26 cellular contexts compared by ENCODE assay signal in genomic region chr13:48643159-48643558, GRCh38. TPM values are rescaled to one million over a fixed set of nuclear protein-coding genes. Genes with fewer than 3 reads are reported as not detected.
DNase-seq lines count a peak whose midpoint lies in the region; ATAC-seq, FAIRE-seq and TF ChIP-seq lines count a peak whose summit lies in the region.
"Had no signal": no experiment of that assay in that cellular context is flagged by ENCODE, and none has a peak within 500 bp of the region (broad histone marks: within the 10 kb centered on the region; RNA-seq: fewer than 3 reads in every experiment).

No MANE protein-coding gene starts in this region.

- H3K79me2 ChIP-seq in HepG2 (ENCODE audit: insufficient read depth, low read length) (no peaks in the 10 kb centered on the region), Loucy (ENCODE audit: insufficient read depth, low read length) (no peaks in the 10 kb centered on the region), GM12878 (ENCODE audit: control insufficient read depth, insufficient read depth, low read length) (no peaks in the 10 kb centered on the region), neural cell (replicated peaks; ENCODE audit: insufficient read depth, low read length) (no peaks in the 10 kb centered on the region), PC-9 (ENCODE audit: low read depth) (no peaks in the 10 kb centered on the region)

- no peak for TF ChIP-seq POLR2A in HepG2 (IDR thresholded peaks at IDR 0.05; ENCODE audit: insufficient read depth in 1 of 2, low read depth in 2 of 2, low read length in 2 of 2)
- TF ChIP-seq POLR2A in GM12878 (IDR thresholded peaks at IDR 0.05; ENCODE audit: low read depth, low read length) = no peak

- H3K9ac ChIP-seq in liver (ENCODE audit: low read depth in 1 of 2, low read length in 2 of 2) (no peak overlapping the region), HepG2 (ENCODE audit: insufficient read depth, low read depth, low read length) (no peak overlapping the region), Loucy (ENCODE audit: low read depth, low read length, poor library complexity, severe bottlenecking) (no peak overlapping the region), GM12878 (ENCODE audit: control insufficient read depth, insufficient read depth, low read length) (no peak overlapping the region), neural cell (ENCODE audit: low read length) (no peak overlapping the region)
- H3K9ac ChIP-seq: GM23248 had no signal

- POLR2A ChIA-PET in HepG2 (lab: Yijun Ruan, JAX) (no interaction called here), GM12878 (lab: Charles Lee) (no interaction called here), PC-9 (lab: Charles Lee; ENCODE audit: unreplicated experiment) (no interaction called here)

- DNase-seq in HepG2 (ENCODE audit: low spot score) (no peak), GM12878 (ENCODE audit: low read depth, low spot score) (no peak), PC-9 (no peak), RPMI8226 (no peak)
- DNase-seq: CD4-positive, CD25-positive, alpha-beta regulatory T cell; COR-L47; DMS 273 treated with DMSO at 0.1 percent for 48 hours; DMS79 treated with DMSO at 0.1 percent for 48 hours; GM23248; HCEC 1CT; Kasumi-1; MG63; NCI-H1417 treated with DMSO at 0.1 percent for 48 hours; NCI-H187; NCI-H2107; NCI-H2227 treated with DMSO at 0.1 percent for 48 hours; NCI-H510A; NK-92 treated with Interleukin-12 subunit alpha and Interleukin-12 subunit beta, amount 100 ng/mL, for 24 hours; Right ventricle myocardium superior had no signal

- no peak overlapping the region for H3K27ac ChIP-seq in liver (ENCODE audit: low read depth in 1 of 2, low read length in 2 of 2)
- no peak overlapping the region for H3K27ac ChIP-seq in HepG2 (ENCODE audit: extremely low read length, insufficient read depth, low read length)
- no peak overlapping the region for H3K27ac ChIP-seq in GM12878 (ENCODE audit: control insufficient read depth, insufficient read depth)
- H3K27ac ChIP-seq in neural cell (ENCODE audit: low read length) = no peak overlapping the region
- no peak overlapping the region for H3K27ac ChIP-seq in PC-9
- H3K27ac ChIP-seq: GM23248 had no signal

- SMC1A ChIA-PET in GM12878 (lab: Charles Lee; ENCODE audit: uncharacterized antibody, unreplicated experiment) = no interaction called here

- H3K36me3 ChIP-seq in liver (ENCODE audit: control insufficient read depth in 4 of 4, insufficient read depth in 3 of 4, low read depth in 1 of 4, low read length in 3 of 4) (no peaks in the 10 kb centered on the region), HepG2 (replicated peaks in 1 of 2; ENCODE audit: control insufficient read depth in 1 of 2, insufficient read depth in 2 of 2, low read length in 2 of 2) (no peaks in the 10 kb centered on the region), Loucy (ENCODE audit: insufficient read depth, low read length) (no peaks in the 10 kb centered on the region), GM12878 (ENCODE audit: control insufficient read depth in 2 of 2, insufficient read depth in 2 of 2, low read length in 1 of 2) (no peaks in the 10 kb centered on the region), neural cell (ENCODE audit: insufficient read depth, low read length) (no peaks in the 10 kb centered on the region), PC-9 (ENCODE audit: low read depth) (no peaks in the 10 kb centered on the region)
- H3K36me3 ChIP-seq: MG63 had no signal

- no peak for ATAC-seq in HepG2
- no peak for ATAC-seq in GM12878
- no peak for ATAC-seq in GM18517 (IDR thresholded peaks at IDR 0.05; ENCODE audit: unreplicated experiment)

- in situ Hi-C loops in HepG2 (cut with HindIII; ENCODE audit: extremely low pct_ligation_motif_present, low pct_unique_long_range_greater_than_20kb) (no loop called here), GM12878 (cut with MboI) (no loop called here)

- no peak for TF ChIP-seq EP300 in HepG2 (IDR thresholded peaks at IDR 0.05; ENCODE audit: low read depth in 2 of 2, low read length in 2 of 2)
- no peak for TF ChIP-seq EP300 in HepG2 (CRISPR knock-in tag; IDR thresholded peaks at IDR 0.05; ENCODE audit: borderline replicate concordance)
- TF ChIP-seq EP300 in GM12878 (IDR thresholded peaks at IDR 0.05; ENCODE audit: borderline replicate concordance in 1 of 2, control insufficient read depth in 1 of 2, low read depth in 2 of 2, low read length in 2 of 2) = no peak
- TF ChIP-seq EP300 in neural cell (conservative IDR thresholded peaks at IDR 0.05; ENCODE audit: poor library complexity, severe bottlenecking) = no peak

- RAD21 ChIA-PET in GM12878 (lab: Charles Lee; ENCODE audit: unreplicated experiment) = no interaction called here

- no peaks in the 10 kb centered on the region for H3F3A ChIP-seq in Loucy (ENCODE audit: low read depth)
- no peaks in the 10 kb centered on the region for H3F3A ChIP-seq in neural cell (ENCODE audit: insufficient read depth, low read length, poor library complexity, severe bottlenecking)
- no peaks in the 10 kb centered on the region for H3F3A ChIP-seq in PC-9 (ENCODE audit: insufficient read depth, low read depth)

- intact Hi-C loops in HepG2 (cut with micrococcal nuclease; ENCODE audit: unreplicated experiment) = no loop called here
- intact Hi-C loops in GM12878 (cut with micrococcal nuclease; ENCODE audit: unreplicated experiment) = no loop called here
- intact Hi-C loops in PC-9 (cut with micrococcal nuclease; ENCODE audit: unreplicated experiment) = no loop called here

- CTCF ChIA-PET in HepG2 (lab: Yijun Ruan, JAX; ENCODE audit: low intra/inter-chr PET ratio, low total read pairs) = no interaction called here
- CTCF ChIA-PET in GM12878 (lab: Yijun Ruan, JAX) = no interaction called here
- CTCF ChIA-PET in PC-9 (lab: Charles Lee) = no interaction called here

- FAIRE-seq in HepG2 (lab: Jason Lieb, UNC) (no peak), GM12878 (lab: Jason Lieb, UNC) (no peak)
- FAIRE-seq: A204.1, GM12891 had no signal

- TF ChIP-seq RAD21 in liver (IDR thresholded peaks at IDR 0.05) = peak in 1 of 2 donors; percentile 35
- no peak for TF ChIP-seq RAD21 in HepG2 (CRISPR knock-in tag; IDR thresholded peaks at IDR 0.05)
- 0 out of 2 replicates have a peak, but pooled peaks have one; percentile 19 for TF ChIP-seq RAD21 in GM12878 (IDR thresholded peaks at IDR 0.05; ENCODE audit: insufficient read depth, low read depth, low read length)
- peak; percentile 54 for TF ChIP-seq RAD21 in neural cell (conservative IDR thresholded peaks at IDR 0.05)

- H3K9me2 ChIP-seq in Loucy (replicated peaks; ENCODE audit: low read depth, low read length) (no peaks in the 10 kb centered on the region), neural cell (ENCODE audit: insufficient read depth, low read length) (no peaks in the 10 kb centered on the region), PC-9 (ENCODE audit: insufficient read depth) (no peaks in the 10 kb centered on the region)

- H2AFZ ChIP-seq in HepG2 (ENCODE audit: low read length) (no peak overlapping the region), Loucy (ENCODE audit: low read length) (no peak overlapping the region), GM12878 (ENCODE audit: control insufficient read depth, low read depth, low read length) (no peak overlapping the region), neural cell (ENCODE audit: low read depth, low read length) (no peak overlapping the region), PC-9 (no peak overlapping the region)
- H2AFZ ChIP-seq: GM23248 had no signal

- no peak overlapping the region for H3K4me2 ChIP-seq in HepG2 (ENCODE audit: low read depth, low read length)
- H3K4me2 ChIP-seq in Loucy (ENCODE audit: low read depth, low read length, poor library complexity, severe bottlenecking) = no peak overlapping the region
- H3K4me2 ChIP-seq in GM12878 (ENCODE audit: control insufficient read depth, insufficient read depth) = no peak overlapping the region
- no peak overlapping the region for H3K4me2 ChIP-seq in neural cell (ENCODE audit: low read length)
- no peak overlapping the region for H3K4me2 ChIP-seq in PC-9

- BruUV-seq in HepG2 (replicated peaks; lab: Mats Ljungman, UMichigan) (no TSS peak), GM12878 (replicated peaks; lab: Mats Ljungman, UMichigan) (no TSS peak), PC-9 (replicated peaks; lab: Mats Ljungman, UMichigan) (no TSS peak)

- peaks cover 0 to 1% (median 0%) of the 10 kb centered on the region in 4 donors for H3K9me3 ChIP-seq in liver (ENCODE audit: control insufficient read depth in 4 of 4, low read length in 3 of 4)
- H3K9me3 ChIP-seq in HepG2 (ENCODE audit: low read length) = no peaks in the 10 kb centered on the region
- H3K9me3 ChIP-seq in Loucy (ENCODE audit: insufficient read depth, low read depth, low read length) = no peaks in the 10 kb centered on the region
- no peaks in the 10 kb centered on the region for H3K9me3 ChIP-seq in GM12878 (replicated peaks; ENCODE audit: control insufficient read depth, insufficient read depth, low read length)
- no peaks in the 10 kb centered on the region for H3K9me3 ChIP-seq in neural cell (ENCODE audit: low read length)
- no peaks in the 10 kb centered on the region for H3K9me3 ChIP-seq in PC-9 (ENCODE audit: insufficient read depth, low read depth)
- H3K9me3 ChIP-seq: MG63 had no signal

- H3K4me1 ChIP-seq in liver (ENCODE audit: control insufficient read depth in 4 of 4, insufficient read depth in 4 of 4, low read length in 3 of 4) = no peaks in the 10 kb centered on the region
- no peaks in the 10 kb centered on the region; the same call in 1 of the 2 replicates for H3K4me1 ChIP-seq in HepG2 (ENCODE audit: insufficient read depth, low read length)
- H3K4me1 ChIP-seq in Loucy (ENCODE audit: insufficient read depth, low read length, poor library complexity, severe bottlenecking) = no peaks in the 10 kb centered on the region
- H3K4me1 ChIP-seq in GM12878 (ENCODE audit: control insufficient read depth, insufficient read depth, low read length) = no peaks in the 10 kb centered on the region
- no peaks in the 10 kb centered on the region for H3K4me1 ChIP-seq in PC-9 (replicated peaks; ENCODE audit: insufficient read depth)

- H4K20me1 ChIP-seq in HepG2 (ENCODE audit: insufficient read depth, low read length) (no peaks in the 10 kb centered on the region), Loucy (ENCODE audit: insufficient read depth, low read length, poor library complexity, severe bottlenecking) (no peaks in the 10 kb centered on the region), GM12878 (ENCODE audit: control insufficient read depth, insufficient read depth) (no peaks in the 10 kb centered on the region), neural cell (ENCODE audit: insufficient read depth) (no peaks in the 10 kb centered on the region), PC-9 (ENCODE audit: insufficient read depth) (no peaks in the 10 kb centered on the region)

- 92% methylated on average over 1 of the region's 1 CpG for WGBS in liver
- 4% methylated on average over 1 of the region's 1 CpG for WGBS in HepG2 (ENCODE audit: low lambda C conversion rate)
- 53% methylated on average over 1 of the region's 1 CpG for WGBS in GM12878 (ENCODE audit: insufficient coverage, insufficient replicate concordance, low lambda C conversion rate, missing lambda C conversion rate)

- H3K4me3 ChIP-seq in liver (ENCODE audit: low read depth in 1 of 3, low read length in 3 of 3) (no peak overlapping the region), HepG2 (replicated peaks in 1 of 3; ENCODE audit: insufficient read depth in 1 of 3, low read depth in 2 of 3, low read length in 3 of 3) (no peak overlapping the region), Loucy (ENCODE audit: low read length, poor library complexity, severe bottlenecking) (no peak overlapping the region), GM12878 (no peak overlapping the region), neural cell (ENCODE audit: low read length) (no peak overlapping the region), PC-9 (no peak overlapping the region)
- H3K4me3 ChIP-seq: GM23248, MG63 had no signal

- TF ChIP-seq CTCF in liver (IDR thresholded peaks at IDR 0.05; ENCODE audit: low read depth, low read length, missing input control) = peak; percentile 5
- TF ChIP-seq CTCF in HepG2 (CRISPR knock-in tag; IDR thresholded peaks at IDR 0.05) = no peak
- TF ChIP-seq CTCF in Loucy (conservative IDR thresholded peaks at IDR 0.05; ENCODE audit: low read length) = peak; percentile 37
- TF ChIP-seq CTCF in GM12878 (IDR thresholded peaks at IDR 0.05 in 2 of 3, conservative IDR thresholded peaks at IDR 0.05 in 1 of 3; ENCODE audit: control insufficient read depth in 2 of 3, extremely low read depth in 1 of 3, insufficient read depth in 1 of 3, low read depth in 3 of 3, low read length in 3 of 3) = 0 out of 6 replicates have a peak, but pooled peaks of 1 of the 3 experiments have one; percentile 15
- TF ChIP-seq CTCF in neural cell (IDR thresholded peaks at IDR 0.05; ENCODE audit: poor library complexity, severe bottlenecking) = peak; percentile 33
- TF ChIP-seq CTCF in PC-9 (conservative IDR thresholded peaks at IDR 0.05) = no peak

- H3K27me3 ChIP-seq in liver (ENCODE audit: control insufficient read depth in 4 of 4, insufficient read depth in 4 of 4, low read length in 3 of 4) (no peaks in the 10 kb centered on the region), HepG2 (ENCODE audit: control insufficient read depth in 1 of 2, insufficient read depth in 2 of 2, low read length in 2 of 2) (peaks cover 0 to 15% of the 10 kb centered on the region in 2 experiments; a peak in 1 of 5 replicates), Loucy (ENCODE audit: insufficient read depth, low read length, poor library complexity, severe bottlenecking) (no peaks in the 10 kb centered on the region), GM12878 (replicated peaks in 1 of 2; ENCODE audit: control insufficient read depth in 2 of 2, insufficient read depth in 2 of 2, low read length in 1 of 2) (peaks cover 2 to 3% of the 10 kb centered on the region in 2 experiments; a peak in 2 of 4 replicates), neural cell (ENCODE audit: insufficient read depth, low read depth, low read length) (no peaks in the 10 kb centered on the region), PC-9 (ENCODE audit: insufficient read depth, low read depth) (no peaks in the 10 kb centered on the region)
- H3K27me3 ChIP-seq: MG63 had no signal

RNA-seq across cellular contexts. Expression of gene CYSLTR2, which starts 10.6 kb away (rescaled TPM):
- total RNA-seq in liver (under 1 TPM; 0.17 to 0.37 TPM), HepG2 (2016; rRNA removed; fragmentation: Illumina TruSeq; extraction: Trizol) (not detected in 2 replicates), GM12878 (2014; rRNA removed) (under 0.01 TPM in 1 of 2 replicates, not detected in the other), GM12878 (2014; rRNA removed; fragmentation: Illumina TruSeq; extraction: Trizol) (0.04 TPM in 1 of 2 replicates, not detected in the other), GM12878 (2021) (0.08 TPM in 1 of 2 replicates, not detected in the other), PC-9 (2021) (not detected in 2 replicates)
- polyA plus RNA-seq in liver (under 1 TPM; 0.07 to 0.14 TPM), HepG2 (2011; rRNA removed) (not detected in 2 replicates), GM12878 (2011; rRNA removed) (0.03 TPM in 1 of 2 replicates, not detected in the other), GM12878 (2014; fragmentation: Illumina TruSeq; extraction: Trizol) (0.03 TPM in 1 of 2 replicates, not detected in the other), GM12878 (2014; fragmentation: Nextera tagmentation; extraction: Ambion mirVana) (under 1 TPM in 1 of 2 experiments, not detected in 1; 0.02 TPM), GM12878 (2014; rRNA removed) (0.03 TPM in 1 of 2 replicates, not detected in the other), GM12878 (2016; fragmentation: Nextera tagmentation; extraction: Ambion mirVana) (not detected), neural cell (0.19 and 0.26 TPM in 2 replicates)
- not detected in 2 replicates for total RNA-seq in HepG2 (2016; cell fraction: cytosol; rRNA removed; fragmentation: Illumina TruSeq; extraction: Trizol; ENCODE audit: low read depth)
- not detected in 2 replicates for total RNA-seq in HepG2 (2016; cell fraction: insoluble cytoplasmic fraction; rRNA removed; fragmentation: Illumina TruSeq; extraction: Trizol)
- not detected in 2 replicates for total RNA-seq in HepG2 (2016; cell fraction: membrane; rRNA removed; fragmentation: Illumina TruSeq; extraction: Trizol)
- not detected in 2 replicates for total RNA-seq in HepG2 (2016; cell fraction: nucleus; rRNA removed; fragmentation: Illumina TruSeq; extraction: Trizol)
- not detected in 2 replicates for polyA plus RNA-seq in HepG2 (2011; cell fraction: cytosol; rRNA removed)
- polyA plus RNA-seq in HepG2 (2011; cell fraction: nucleus; rRNA removed) = not detected in 2 replicates
- not detected in 2 replicates for polyA plus RNA-seq in HepG2 (2012)
- polyA plus RNA-seq in HepG2 (2016; cell fraction: cytosol; fragmentation: Illumina TruSeq; extraction: Trizol; ENCODE audit: low read depth) = not detected in 2 replicates
- polyA plus RNA-seq in HepG2 (2016; cell fraction: insoluble cytoplasmic fraction; fragmentation: Illumina TruSeq; extraction: Trizol; ENCODE audit: low read depth) = not detected in 2 replicates
- polyA plus RNA-seq in HepG2 (2016; cell fraction: membrane; fragmentation: Illumina TruSeq; extraction: Trizol; ENCODE audit: low read depth) = not detected in 2 replicates
- polyA plus RNA-seq in HepG2 (2016; cell fraction: nucleus; fragmentation: Illumina TruSeq; extraction: Trizol; ENCODE audit: insufficient read depth, low read depth) = not detected in 2 replicates
- not detected in 2 replicates for polyA minus RNA-seq in HepG2 (2011; rRNA and poly(A)+ RNA removed; ENCODE audit: low replicate concordance)
- not detected in 2 replicates for polyA minus RNA-seq in HepG2 (2011; cell fraction: cytosol; rRNA and poly(A)+ RNA removed)
- not detected in 2 replicates for polyA minus RNA-seq in HepG2 (2011; cell fraction: nucleus; rRNA and poly(A)+ RNA removed)
- not detected in 2 replicates for total RNA-seq in GM12878 (2013; cell fraction: nucleolus; rRNA removed)
- 0.12 TPM for polyA plus RNA-seq in GM12878 (2011; ENCODE audit: low read depth)
- 0.03 and 0.07 TPM in 2 replicates for polyA plus RNA-seq in GM12878 (2011; cell fraction: cytosol; rRNA removed)
- 0.03 and 0.04 TPM in 2 replicates for polyA plus RNA-seq in GM12878 (2011; cell fraction: nucleus; rRNA removed)
- 0.10 TPM in 1 of 2 replicates, not detected in the other for polyA plus RNA-seq in GM12878 (2012)
- polyA minus RNA-seq in GM12878 (2011; rRNA and poly(A)+ RNA removed) = 0.07 TPM in 1 of 2 replicates, not detected in the other
- polyA minus RNA-seq in GM12878 (2011; cell fraction: cytosol; rRNA and poly(A)+ RNA removed) = not detected in 2 replicates
- polyA minus RNA-seq in GM12878 (2011; cell fraction: nucleus; rRNA and poly(A)+ RNA removed) = not detected in 2 replicates
- 0.73 and 1.5 TPM in 2 replicates for polyA minus RNA-seq in neural cell
- total RNA-seq: B cell, GM23248 had no signal
- polyA plus RNA-seq: GM23248 had no signal

Comparison
In these comparisons a context has a peak if more than half of its experiments do, and no peak if none do; other contexts are left out.
1. CTCF ChIP-seq: peak in liver (single experiment), Loucy (single experiment) and neural cell (single experiment); none in HepG2 (single experiment) and PC-9 (single experiment).